ENCODE assay signal across 7 cellular contexts in the genomic region with DNA sequence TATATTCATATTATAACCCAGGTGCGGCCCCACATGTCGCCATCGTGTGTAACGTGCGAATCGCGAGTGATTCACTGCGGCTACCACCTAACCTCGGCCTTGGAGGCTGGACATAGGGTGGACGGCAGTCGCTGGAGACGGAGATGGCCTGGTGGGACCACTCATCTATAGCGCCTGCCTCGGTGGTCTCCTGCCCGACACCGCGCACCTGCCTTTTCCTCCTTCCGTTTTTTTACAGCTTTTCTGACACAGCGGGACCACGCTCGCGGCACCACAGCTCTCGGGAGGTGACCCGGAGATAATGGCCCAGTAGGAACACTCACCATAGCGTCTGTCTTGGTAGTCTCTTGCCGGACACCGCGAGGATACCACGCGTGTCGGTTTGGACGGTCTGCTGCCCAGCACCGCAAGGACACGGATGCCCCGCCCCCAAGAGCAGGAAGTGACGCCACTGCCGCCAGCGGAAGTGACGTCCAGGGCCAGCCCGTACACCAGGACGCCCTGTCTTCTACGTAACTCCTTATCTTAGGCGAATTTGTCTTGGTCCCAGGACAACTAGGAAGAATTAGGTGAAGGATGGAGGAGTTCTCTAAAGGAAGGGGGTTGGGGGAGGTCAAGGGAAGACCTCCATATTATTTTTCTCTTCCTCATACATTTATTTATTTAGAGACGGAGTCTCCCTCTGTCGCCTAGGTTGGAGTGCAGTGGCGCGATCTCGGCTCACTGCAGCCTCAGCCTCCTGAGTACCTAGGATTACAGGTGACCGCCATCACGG. TPM values are rescaled to one million over a fixed set of nuclear protein-coding genes. Genes with fewer than 3 reads are reported as not detected.
DNase-seq lines count a peak whose midpoint lies in the region; ATAC-seq and TF ChIP-seq lines count a peak whose summit lies in the region.

No MANE protein-coding gene starts in this region.

- no peaks in the 10 kb centered on the region for H3K27me3 Mint-ChIP-seq in stimulated activated naive CD8-positive, alpha-beta T cell treated with anti-CD3 and anti-CD28 coated beads, Interleukin-15, amount 100 ng/mL, for 72 hours

- ATAC-seq in stimulated activated naive CD8-positive, alpha-beta T cell treated with anti-CD3 and anti-CD28 coated beads, Interleukin-15, amount 100 ng/mL, for 72 hours = peak; percentile 99

- H3K36me3 ChIP-seq in SJCRH30 = peaks cover 28% of the 10 kb centered on the region
- peaks cover 23% of the 10 kb centered on the region for H3K36me3 ChIP-seq in neuron (ENCODE audit: insufficient read depth, low read length)

- H3K4me1 Mint-ChIP-seq in stimulated activated naive CD8-positive, alpha-beta T cell treated with anti-CD3 and anti-CD28 coated beads, Interleukin-15, amount 100 ng/mL, for 72 hours = peaks cover 38% of the 10 kb centered on the region

- H3K9me3 ChIP-seq in SJCRH30 (replicated peaks) (no peaks in the 10 kb centered on the region), neuron (ENCODE audit: low read length) (peaks cover 2% of the 10 kb centered on the region)

- peak overlapping the region; percentile 97 to 98 for H3K27ac Mint-ChIP-seq in stimulated activated naive CD8-positive, alpha-beta T cell treated with anti-CD3 and anti-CD28 coated beads, Interleukin-15, amount 100 ng/mL, for 72 hours

- H3K4me3 Mint-ChIP-seq in stimulated activated naive CD8-positive, alpha-beta T cell treated with anti-CD3 and anti-CD28 coated beads, Interleukin-15, amount 100 ng/mL, for 72 hours = peak overlapping the region; percentile 92 to 99

- H3K27ac ChIP-seq in SJCRH30 = peak overlapping the region; percentile 12; the same call in 1 of the 2 replicates

- peak; percentile 60 for TF ChIP-seq POLR2A in GM18951 (IDR thresholded peaks at IDR 0.05; ENCODE audit: extremely low read depth, insufficient read depth, insufficient read length)

- H3K27me3 ChIP-seq in SJCRH30 = no peaks in the 10 kb centered on the region
- H3K27me3 ChIP-seq in neuron (ENCODE audit: insufficient read depth, low read length) = no peaks in the 10 kb centered on the region

- H3K4me1 ChIP-seq in SJCRH30 (no peaks in the 10 kb centered on the region; the same call in 1 of the 2 replicates), neuron (ENCODE audit: insufficient read depth, low read length) (peaks cover 7% of the 10 kb centered on the region)

- in situ Hi-C loops in GM18951 (cut with MboI; ENCODE audit: low sequenced_read_pairs, unreplicated experiment) = no loop called here

- H3K4me3 ChIP-seq in SJCRH30 = peak overlapping the region; percentile 59
- peak overlapping the region; percentile 68 for H3K4me3 ChIP-seq in neuron (ENCODE audit: low read length)

- DNase-seq in HT-29 (ENCODE audit: low spot score) = peak; percentile 67
- DNase-seq in SJCRH30 = peak; percentile 71 to 77
- DNase-seq in activated gamma-delta T cell treated with anti-CD3 and anti-CD28 coated beads, Interleukin-2, amount 50 U/mL, for 16 hours (ENCODE audit: low read depth) = peak; percentile 67
- peak; percentile 68 for DNase-seq in foreskin melanocyte
- peak; percentile 80 to 84 for DNase-seq in stimulated activated naive CD8-positive, alpha-beta T cell treated with anti-CD3 and anti-CD28 coated beads, Interleukin-15, amount 100 ng/mL, for 72 hours

- no peak overlapping the region for H2AFZ ChIP-seq in neuron (ENCODE audit: low read depth, low read length)

- H3K9me3 Mint-ChIP-seq in stimulated activated naive CD8-positive, alpha-beta T cell treated with anti-CD3 and anti-CD28 coated beads, Interleukin-15, amount 100 ng/mL, for 72 hours = no peaks in the 10 kb centered on the region

RNA-seq across cellular contexts. Expression of a gene that starts 6.4 kb away (rescaled TPM):
- 104 and 118 TPM in 2 replicates for total RNA-seq in HT-29 (2014; rRNA removed; shearing (Covaris generic))
- total RNA-seq in SJCRH30 (2014; rRNA removed; shearing (Covaris generic)) = 133 and 136 TPM in 2 replicates

RNA-seq across cellular contexts. Expression of a gene that starts 17.1 kb away (rescaled TPM):
- total RNA-seq in HT-29 (2014; rRNA removed; shearing (Covaris generic)) = not detected in 2 replicates
- total RNA-seq in SJCRH30 (2014; rRNA removed; shearing (Covaris generic)) = not detected in 2 replicates

Comparison
In these comparisons a context has a peak if more than half of its experiments do, and no peak if none do; other contexts are left out.
1. Peak in every context shown above with its lines: DNase-seq, ATAC-seq, H3K4me3 ChIP-seq and H3K27ac ChIP-seq.